Comparison of ENCODE assay signal across 10 cellular contexts in the genomic region with DNA sequence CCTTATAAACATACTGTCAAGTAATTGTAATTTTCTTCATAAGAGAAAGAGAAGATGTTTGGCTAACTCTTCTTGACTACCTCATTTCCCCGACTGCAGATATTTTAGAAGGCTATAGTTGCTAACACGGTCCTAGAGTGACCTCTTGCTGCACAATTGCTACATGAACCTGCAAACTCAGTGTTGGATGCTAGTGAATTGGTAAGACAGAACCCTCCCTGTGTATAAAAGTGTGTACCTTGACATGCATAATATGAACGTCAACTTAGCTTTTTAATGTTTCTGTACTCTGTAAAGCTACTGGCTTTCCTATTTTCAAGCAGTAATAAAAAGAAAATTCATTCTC.
DNase-seq lines count a peak whose midpoint lies in the region; ATAC-seq and TF ChIP-seq lines count a peak whose summit lies in the region.
"Had no signal": no experiment of that assay in that cellular context is flagged by ENCODE, and none has a peak within 500 bp of the region (broad histone marks: within the 10 kb centered on the region; RNA-seq: fewer than 3 reads in every experiment).

No MANE protein-coding gene starts in this region.

- ATAC-seq in HG02970 (IDR thresholded peaks at IDR 0.05; ENCODE audit: low FRiP score, unreplicated experiment): no peak

- H3K27ac ChIP-seq in C4-2B: no peak overlapping the region
- H3K27ac ChIP-seq: thoracic aorta had no signal

- DNase-seq in HEK293T (ENCODE audit: extremely low spot score) (peak; percentile 8), NCI-H748 treated with DMSO at 0.1 percent for 48 hours (lab: John Stamatoyannopoulos, UW) (peak; percentile 74), fibroblast of gingiva (ENCODE audit: low read depth) (peak; percentile 30), COLO668 (lab: John Stamatoyannopoulos, UW; ENCODE audit: unreplicated experiment) (no peak), COLO829 (ENCODE audit: low spot score) (no peak), AG08396 (ENCODE audit: low spot score) (no peak)
- DNase-seq: activated B cell treated with CpG ODN at 0.5 μM for 24 hours had no signal

- POLR2A ChIA-PET in HEK293T (lab: Yijun Ruan, JAX): no interaction called here

- CTCF ChIA-PET in HEK293T (lab: Yijun Ruan, JAX): interaction anchor here (0.6 to 1.3 kb wide), 5 partner anchors 18 to 154 kb away, joined by 3 to 4 read pairs (median 3); no protein-coding TSS in a partner anchor

- 0 out of 2 replicates have a peak, but pooled peaks have one; percentile 0 for TF ChIP-seq CTCF in C4-2B (conservative IDR thresholded peaks at IDR 0.05)

TF ChIP-seq in HEK293T, 16 proteins besides CTCF, POLR2A, EP300 and RAD21:
- TF ChIP-seq ARNT (IDR thresholded peaks at IDR 0.05) (no peak), SUZ12 (IDR thresholded peaks at IDR 0.05) (no peak), BHLHE40 (IDR thresholded peaks at IDR 0.05; ENCODE audit: borderline replicate concordance) (no peak), TARDBP (IDR thresholded peaks at IDR 0.05) (no peak), L3MBTL2 (conservative IDR thresholded peaks at IDR 0.05) (no peak), FOXM1 (IDR thresholded peaks at IDR 0.05; ENCODE audit: borderline replicate concordance) (no peak), CTBP1 (IDR thresholded peaks at IDR 0.05; ENCODE audit: borderline replicate concordance) (no peak), FOXK2 (IDR thresholded peaks at IDR 0.05) (no peak), HDGF (IDR thresholded peaks at IDR 0.05; ENCODE audit: borderline replicate concordance) (no peak), ELF4 (IDR thresholded peaks at IDR 0.05) (no peak)
- TF ChIP-seq, protein P1, sequence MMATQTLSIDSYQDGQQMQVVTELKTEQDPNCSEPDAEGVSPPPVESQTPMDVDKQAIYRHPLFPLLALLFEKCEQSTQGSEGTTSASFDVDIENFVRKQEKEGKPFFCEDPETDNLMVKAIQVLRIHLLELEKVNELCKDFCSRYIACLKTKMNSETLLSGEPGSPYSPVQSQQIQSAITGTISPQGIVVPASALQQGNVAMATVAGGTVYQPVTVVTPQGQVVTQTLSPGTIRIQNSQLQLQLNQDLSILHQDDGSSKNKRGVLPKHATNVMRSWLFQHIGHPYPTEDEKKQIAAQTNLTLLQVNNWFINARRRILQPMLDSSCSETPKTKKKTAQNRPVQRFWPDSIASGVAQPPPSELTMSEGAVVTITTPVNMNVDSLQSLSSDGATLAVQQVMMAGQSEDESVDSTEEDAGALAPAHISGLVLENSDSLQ (IDR thresholded peaks at IDR 0.05): no peak
TF ChIP-seq in HEK293T: peak in this region for 0.

Comparison
In these comparisons a context has a peak if more than half of its experiments do, and no peak if none do; other contexts are left out.
1. DNase-seq: peak in HEK293T (single experiment), NCI-H748 treated with DMSO at 0.1 percent for 48 hours (single experiment) and fibroblast of gingiva (single experiment); none in COLO668 (single experiment), COLO829 (single experiment) and AG08396 (single experiment).